19 cellular contexts compared by ENCODE assay signal in the genomic region with DNA sequence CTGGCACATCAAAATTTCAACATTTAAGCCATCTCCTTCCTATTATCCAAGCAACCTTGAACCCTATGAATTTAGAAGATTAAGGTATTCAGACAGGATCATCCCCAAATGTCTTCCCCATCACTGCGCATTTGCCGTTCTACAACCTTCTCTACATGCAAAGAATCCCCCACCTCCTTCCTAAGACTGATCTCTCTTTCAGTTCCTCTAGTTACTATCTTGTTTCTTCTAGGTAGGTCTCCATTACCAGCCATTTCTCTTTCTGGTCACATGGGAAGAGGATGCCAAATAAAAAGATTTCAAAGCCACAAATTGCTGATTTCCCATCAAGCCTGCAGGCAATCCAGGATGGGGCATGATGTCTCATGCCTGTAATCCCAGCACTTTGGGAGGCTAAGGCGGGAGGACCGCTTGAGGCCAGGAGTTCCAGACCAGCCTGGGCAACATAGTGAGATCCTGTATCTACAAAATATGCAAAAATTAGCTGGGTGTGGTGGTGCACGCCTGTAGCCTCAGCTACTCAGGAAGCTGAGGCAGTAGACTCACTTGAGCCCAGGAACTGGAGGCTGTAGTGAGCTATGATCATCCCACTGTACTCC.
"Had no signal": no experiment of that assay in that cellular context is flagged by ENCODE, and none has a peak within 500 bp of the region (broad histone marks: within the 10 kb centered on the region; RNA-seq: fewer than 3 reads in every experiment).

No MANE protein-coding gene starts in this region.

- FAIRE-seq: endometrium, small intestine had no signal

- ATAC-seq: activated CD4-positive, CD25-positive, alpha-beta regulatory T cell treated with anti-CD3 and anti-CD28 coated beads, Interleukin-2, amount 50 U/mL, for 24 hours; activated CD8-positive, alpha-beta T cell treated with anti-CD3 and anti-CD28 coated beads, Interleukin-2, amount 10 ng/mL, durations not matched to agents 7 days and 5 days; activated naive CD4-positive, alpha-beta T cell treated with anti-CD3 and anti-CD28 coated beads, Interleukin-2, amount 50 U/mL, for 72 hours; heart left ventricle; left colon; naive thymus-derived CD4-positive, alpha-beta T cell; sciatic nerve had no signal

- H3K27me3 Mint-ChIP-seq: brain had no signal

- H3K9me3 Mint-ChIP-seq: activated naive CD4-positive, alpha-beta T cell treated with anti-CD3 and anti-CD28 coated beads, Interleukin-2, amount 50 U/mL, for 72 hours; brain; dendritic cell treated with granulocyte-macrophage colony-stimulating factor and Interleukin-4, amounts not matched to agents 40 ng/mL and 50 ng/mL, for 4 days; neural progenitor cell had no signal

- H3K27ac Mint-ChIP-seq: activated CD8-positive, alpha-beta T cell treated with anti-CD3 and anti-CD28 coated beads, Interleukin-2, amount 10 ng/mL, durations not matched to agents 7 days and 5 days; brain; dendritic cell treated with granulocyte-macrophage colony-stimulating factor and Interleukin-4, amounts not matched to agents 40 ng/mL and 50 ng/mL, for 4 days; naive thymus-derived CD4-positive, alpha-beta T cell; neural progenitor cell had no signal

- H3K36me3 Mint-ChIP-seq: activated naive CD4-positive, alpha-beta T cell treated with anti-CD3 and anti-CD28 coated beads, Interleukin-2, amount 50 U/mL, for 72 hours; brain; naive thymus-derived CD4-positive, alpha-beta T cell; neural progenitor cell had no signal

- H3K4me1 Mint-ChIP-seq: brain had no signal

- H3K4me3 Mint-ChIP-seq: activated CD8-positive, alpha-beta T cell treated with anti-CD3 and anti-CD28 coated beads, Interleukin-2, amount 10 ng/mL, durations not matched to agents 7 days and 5 days; brain; dendritic cell treated with granulocyte-macrophage colony-stimulating factor and Interleukin-4, amounts not matched to agents 40 ng/mL and 50 ng/mL, for 4 days; naive thymus-derived CD4-positive, alpha-beta T cell; neural progenitor cell had no signal

- DNase-seq: activated CD4-positive, alpha-beta T cell treated with anti-CD3 and anti-CD28 coated beads, Interleukin-2, amount 50 U/mL, for 1 hour; activated CD8-positive, alpha-beta T cell treated with anti-CD3 and anti-CD28 coated beads, Interleukin-2, amount 10 ng/mL, durations not matched to agents 7 days and 5 days; aorta; effector CD4-positive, alpha-beta T cell; heart left ventricle; islet precursor cell; left colon; naive thymus-derived CD4-positive, alpha-beta T cell; small intestine; stimulated activated CD4-positive, alpha-beta T cell treated with anti-CD3 and anti-CD28 coated beads, Interleukin-2, amount 100 ng/mL, for 24 hours; stimulated activated naive CD4-positive, alpha-beta T cell; upper lobe of left lung had no signal
